12 cellular contexts compared by ENCODE assay signal in the genomic region with DNA sequence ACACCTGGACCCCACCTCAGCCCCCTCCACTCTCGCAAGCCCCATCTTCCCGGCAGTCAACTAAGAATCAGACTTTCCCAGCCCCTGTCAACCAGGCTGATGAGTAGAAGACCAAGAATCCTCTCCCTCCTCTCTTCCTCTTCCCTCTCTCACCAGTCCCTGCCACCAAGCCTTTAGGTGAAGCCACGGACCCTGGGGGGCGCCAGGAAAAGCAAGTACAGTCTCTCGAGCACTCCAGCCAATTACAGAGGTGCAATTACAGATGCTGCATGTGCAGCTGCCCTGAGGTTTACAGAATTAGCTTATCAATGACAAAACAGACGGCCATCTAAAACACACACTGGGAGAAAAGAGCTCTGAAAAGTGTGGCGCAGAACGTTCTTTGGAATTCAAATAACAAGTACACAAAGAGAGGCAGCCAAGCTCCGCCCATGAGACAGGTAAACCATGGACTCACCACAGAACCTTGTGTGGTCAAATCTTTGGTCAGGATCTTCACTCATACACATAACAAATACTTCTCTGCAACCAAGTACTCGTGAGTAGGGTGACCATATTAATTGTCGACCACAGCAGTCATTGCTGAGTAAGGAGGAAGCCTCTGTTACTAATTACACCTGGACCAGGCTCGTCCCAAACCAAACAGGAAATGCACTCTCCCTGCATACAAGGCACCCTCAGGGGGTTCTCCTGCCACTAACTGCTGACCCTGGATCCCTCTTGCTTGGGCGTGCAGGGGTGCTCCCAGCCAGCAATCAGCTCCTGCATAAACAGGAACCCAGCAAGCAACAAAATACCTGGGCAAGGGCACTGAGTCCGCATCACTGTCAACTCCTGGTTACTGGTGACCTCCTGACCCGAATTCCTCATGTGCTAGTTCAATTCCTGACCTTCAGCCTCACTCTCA.
DNase-seq lines count a peak whose midpoint lies in the region; ATAC-seq and TF ChIP-seq lines count a peak whose summit lies in the region.
"Had no signal": no experiment of that assay in that cellular context is flagged by ENCODE, and none has a peak within 500 bp of the region (broad histone marks: within the 10 kb centered on the region; RNA-seq: fewer than 3 reads in every experiment).

No MANE protein-coding gene starts in this region.

- H2BK120ac ChIP-seq in H9 (ENCODE audit: low read depth, low read length, poor library complexity, severe bottlenecking) = no peak overlapping the region

- H3K27me3 ChIP-seq in BLaER1 = no peaks in the 10 kb centered on the region
- H3K27me3 ChIP-seq in H9 (ENCODE audit: insufficient read depth, low read length) = no peaks in the 10 kb centered on the region
- H3K27me3 ChIP-seq in gastrocnemius medialis = no peaks in the 10 kb centered on the region

- H4K5ac ChIP-seq in H9 (ENCODE audit: insufficient read length, low read depth, low read length) = no peak overlapping the region

- H3K79me2 ChIP-seq in H9 (ENCODE audit: insufficient read depth, low read length) = peaks cover 3% of the 10 kb centered on the region; the same call in 1 of the 2 replicates

- peaks cover 43 to 59% of the 10 kb centered on the region in 2 experiments for H3K4me1 Mint-ChIP-seq in H9
- peaks cover 93% of the 10 kb centered on the region for H3K4me1 Mint-ChIP-seq in activated T-helper 1 cell treated with anti-CD3 and anti-CD28 coated beads, Interleukin-12 subunit alpha, Interleukin-12 subunit beta, Interleukin-2, Interleukin-4 antibody, amounts not matched to agents 30 ng/mL and 10 ng/mL and 1 ng/mL, durations not matched to agents 14 hours and 24 hours and 36 hours (ENCODE audit: low read depth)

- no peak overlapping the region for H3K4ac ChIP-seq in H9 (ENCODE audit: low read depth, low read length)

- H3K27me3 Mint-ChIP-seq in H9 (ENCODE audit: low read depth) = no peaks in the 10 kb centered on the region
- no peaks in the 10 kb centered on the region for H3K27me3 Mint-ChIP-seq in activated T-helper 1 cell treated with anti-CD3 and anti-CD28 coated beads, Interleukin-12 subunit alpha, Interleukin-12 subunit beta, Interleukin-2, Interleukin-4 antibody, amounts not matched to agents 30 ng/mL and 10 ng/mL and 1 ng/mL, durations not matched to agents 14 hours and 24 hours and 36 hours (ENCODE audit: insufficient read depth)

- no peak overlapping the region for H2BK5ac ChIP-seq in H9 (ENCODE audit: insufficient read length, low read length)

- H4K8ac ChIP-seq in H9 (replicated peaks; ENCODE audit: insufficient read length, low read depth, low read length) = no peak overlapping the region

- no peaks in the 10 kb centered on the region for H3K9me3 Mint-ChIP-seq in H9
- H3K9me3 Mint-ChIP-seq in activated T-helper 1 cell treated with anti-CD3 and anti-CD28 coated beads, Interleukin-12 subunit alpha, Interleukin-12 subunit beta, Interleukin-2, Interleukin-4 antibody, amounts not matched to agents 30 ng/mL and 10 ng/mL and 1 ng/mL, durations not matched to agents 14 hours and 24 hours and 36 hours = no peaks in the 10 kb centered on the region

- no peak overlapping the region for H3K23ac ChIP-seq in H9 (ENCODE audit: insufficient read length, low read depth, low read length)

- H2BK15ac ChIP-seq in H9 (ENCODE audit: low read depth, low read length) = no peak overlapping the region

- no CpG with 5 or more reads among the region's 15 CpGs for WGBS in H9 (ENCODE audit: extremely low coverage, insufficient read length, low lambda C conversion rate)

- no peak overlapping the region for H2AK5ac ChIP-seq in H9 (ENCODE audit: insufficient read length, low read length)

- H2BK12ac ChIP-seq in H9 (ENCODE audit: insufficient read length, low read depth, low read length) = no peak overlapping the region

- H4K91ac ChIP-seq in H9 (ENCODE audit: insufficient read length, low read depth, low read length) = no peak overlapping the region

- H3K9me3 ChIP-seq in BLaER1 (no peaks in the 10 kb centered on the region), H9 (ENCODE audit: control insufficient read depth, low read depth, low read length) (no peaks in the 10 kb centered on the region), gastrocnemius medialis (no peaks in the 10 kb centered on the region)
- H3K9me3 ChIP-seq: psoas muscle had no signal

- H3K36me3 ChIP-seq in BLaER1 (peaks cover 93% of the 10 kb centered on the region), gastrocnemius medialis (no peaks in the 10 kb centered on the region)
- H3K36me3 ChIP-seq: WERI-Rb-1 had no signal

- peak overlapping the region in 1 of 2 experiments; percentile 18; a peak in 2 of 5 replicates for H3K4me3 Mint-ChIP-seq in H9
- peak overlapping the region; percentile 61 for H3K4me3 Mint-ChIP-seq in activated T-helper 1 cell treated with anti-CD3 and anti-CD28 coated beads, Interleukin-12 subunit alpha, Interleukin-12 subunit beta, Interleukin-2, Interleukin-4 antibody, amounts not matched to agents 30 ng/mL and 10 ng/mL and 1 ng/mL, durations not matched to agents 14 hours and 24 hours and 36 hours

- H3K4me2 ChIP-seq in BLaER1 = peak overlapping the region; percentile 42
- no peak overlapping the region for H3K4me2 ChIP-seq in H9 (ENCODE audit: insufficient read depth, insufficient read length, low read length)

- H2BK20ac ChIP-seq in H9 (ENCODE audit: low read depth, low read length, poor library complexity, severe bottlenecking) = no peak overlapping the region

- H3K4me3 ChIP-seq in BLaER1 (no peak overlapping the region), gastrocnemius medialis (no peak overlapping the region)
- H3K4me3 ChIP-seq: psoas muscle had no signal

- in situ Hi-C loops in gastrocnemius medialis (cut with MboI; ENCODE audit: low sequenced_read_pairs in 4 of 4) = no loop called here

- TF ChIP-seq POLR2A in gastrocnemius medialis (IDR thresholded peaks at IDR 0.05) = no peak

- H3K27ac ChIP-seq in BLaER1 (peak overlapping the region; percentile 31; the same call in 1 of the 2 replicates), H9 (ENCODE audit: insufficient read length, low read depth, low read length) (peak overlapping the region; percentile 12), gastrocnemius medialis (no peak overlapping the region)
- H3K27ac ChIP-seq: psoas muscle, WERI-Rb-1 had no signal

- ATAC-seq in GM19467 (IDR thresholded peaks at IDR 0.05; ENCODE audit: unreplicated experiment) (no peak), HG02571 (IDR thresholded peaks at IDR 0.05; ENCODE audit: unreplicated experiment) (no peak), gastrocnemius medialis (no peak)
- ATAC-seq: psoas muscle had no signal

- no peak overlapping the region for H3K14ac ChIP-seq in H9 (ENCODE audit: insufficient read depth, low read length)

- no peaks in the 10 kb centered on the region for H3K79me1 ChIP-seq in H9 (ENCODE audit: insufficient read depth, low read depth, low read length, poor library complexity, severe bottlenecking)

- H3K18ac ChIP-seq in H9 (ENCODE audit: insufficient read length, low read depth, low read length) = no peak overlapping the region

- peak; percentile 56 for DNase-seq in H9
- DNase-seq in activated T-helper 1 cell treated with anti-CD3 and anti-CD28 coated beads, Interleukin-12 subunit alpha, Interleukin-12 subunit beta, Interleukin-2, Interleukin-4 antibody, amounts not matched to agents 30 ng/mL and 10 ng/mL and 1 ng/mL, durations not matched to agents 14 hours and 24 hours and 36 hours (ENCODE audit: low spot score) = no peak
- DNase-seq in kidney tubule cell (ENCODE audit: low spot score) = peak; percentile 83
- DNase-seq in activated CD8-positive, alpha-beta memory T cell treated with anti-CD3 and anti-CD28 coated beads, Interleukin-2, amount 50 U/mL, for 48 hours = no peak
- no peak for DNase-seq in gastrocnemius medialis
- DNase-seq: anterior cingulate cortex, NCI-H1048, psoas muscle, WERI-Rb-1 had no signal

- H3K9ac ChIP-seq in BLaER1 (no peak overlapping the region), H9 (ENCODE audit: extremely low read depth, insufficient read length, low read length) (no peak overlapping the region)

- H3K4me1 ChIP-seq in BLaER1 (peaks cover 78% of the 10 kb centered on the region), H9 (ENCODE audit: insufficient read depth, low read length) (peaks cover 9% of the 10 kb centered on the region), gastrocnemius medialis (no peaks in the 10 kb centered on the region)
- H3K4me1 ChIP-seq: psoas muscle had no signal

- H4K20me1 ChIP-seq in BLaER1 (peaks cover 100% of the 10 kb centered on the region), H9 (ENCODE audit: control insufficient read depth, insufficient read depth, insufficient read length) (no peaks in the 10 kb centered on the region)

- H3K56ac ChIP-seq in H9 (ENCODE audit: insufficient read length, low read depth, low read length) = no peak overlapping the region

- H3T11ph ChIP-seq in H9 (ENCODE audit: low read length) = no peak overlapping the region

- TF ChIP-seq CTCF in H9 (conservative IDR thresholded peaks at IDR 0.05) (no peak), gastrocnemius medialis (IDR thresholded peaks at IDR 0.05 in 4 of 5, conservative IDR thresholded peaks at IDR 0.05 in 1 of 5) (no peak)

- peaks cover 0 to 3% (median 2%) of the 10 kb centered on the region in 3 experiments; a peak in 3 of 7 replicates for H3K36me3 Mint-ChIP-seq in H9 (ENCODE audit: insufficient read depth in 1 of 3, low read depth in 3 of 3)
- H3K36me3 Mint-ChIP-seq in activated T-helper 1 cell treated with anti-CD3 and anti-CD28 coated beads, Interleukin-12 subunit alpha, Interleukin-12 subunit beta, Interleukin-2, Interleukin-4 antibody, amounts not matched to agents 30 ng/mL and 10 ng/mL and 1 ng/mL, durations not matched to agents 14 hours and 24 hours and 36 hours (ENCODE audit: low read depth) = peaks cover 52% of the 10 kb centered on the region

- H2AFZ ChIP-seq in H9 (ENCODE audit: low read length) = no peak overlapping the region

- H3K27ac Mint-ChIP-seq in H9 = peak overlapping the region; percentile 90 to 92 (median 90)
- peak overlapping the region; percentile 89 for H3K27ac Mint-ChIP-seq in activated T-helper 1 cell treated with anti-CD3 and anti-CD28 coated beads, Interleukin-12 subunit alpha, Interleukin-12 subunit beta, Interleukin-2, Interleukin-4 antibody, amounts not matched to agents 30 ng/mL and 10 ng/mL and 1 ng/mL, durations not matched to agents 14 hours and 24 hours and 36 hours

- no peaks in the 10 kb centered on the region for H3K23me2 ChIP-seq in H9 (ENCODE audit: insufficient read length, low read depth, low read length, poor library complexity, severe bottlenecking)

- intact Hi-C loops in activated T-helper 1 cell treated with anti-CD3 and anti-CD28 coated beads, Interleukin-12 subunit alpha, Interleukin-12 subunit beta, Interleukin-2, Interleukin-4 antibody, amounts not matched to agents 30 ng/mL and 10 ng/mL and 1 ng/mL, durations not matched to agents 14 hours and 24 hours and 36 hours (cut with micrococcal nuclease) = loop anchor here (5.0 kb wide), 2 partner anchors 33 to 372 kb away; a partner anchor contains a TSS
- intact Hi-C loops in gastrocnemius medialis (cut with DNase I; ENCODE audit: low total_unique reads) = no loop called here

Comparison
In these comparisons a context has a peak if more than half of its experiments do, and no peak if none do; other contexts are left out.
1. H3K27ac ChIP-seq: peak in BLaER1 (single experiment) and H9 (single experiment); none in gastrocnemius medialis (0 of 4).
2. DNase-seq: peak in H9 (single experiment) and kidney tubule cell (single experiment); none in activated T-helper 1 cell treated with anti-CD3 and anti-CD28 coated beads, Interleukin-12 subunit alpha, Interleukin-12 subunit beta, Interleukin-2, Interleukin-4 antibody, amounts not matched to agents 30 ng/mL and 10 ng/mL and 1 ng/mL, durations not matched to agents 14 hours and 24 hours and 36 hours (single experiment), activated CD8-positive, alpha-beta memory T cell treated with anti-CD3 and anti-CD28 coated beads, Interleukin-2, amount 50 U/mL, for 48 hours (single experiment) and gastrocnemius medialis (0 of 2).